In genomic region chr5:168624850-168625357, GRCh38 we compare ENCODE assay signal across 1 cellular context.
A peak's percentile ranks its signal among the peaks of the same experiment; 100 is the strongest.
TF ChIP-seq lines count a peak whose summit lies in the region.

No MANE protein-coding gene starts in this region.

TF ChIP-seq in HepG2, 621 proteins besides CTCF, POLR2A, EP300 and RAD21 (continued from another document and continues in another):
- TF ChIP-seq ZBTB43 (CRISPR knock-in tag; conservative IDR thresholded peaks at IDR 0.05), result peak; percentile 71; the same call in 1 of the 2 replicates
- 0 out of 2 replicates have a peak, but pooled peaks have one; percentile 55 for TF ChIP-seq ZFP82 (CRISPR knock-in tag; IDR thresholded peaks at IDR 0.05; ENCODE audit: borderline replicate concordance)
- peak; percentile 98 for TF ChIP-seq DPF2 (CRISPR knock-in tag; IDR thresholded peaks at IDR 0.05; ENCODE audit: borderline replicate concordance, low read depth)
- peak; percentile 96 for TF ChIP-seq ONECUT2 (CRISPR knock-in tag; IDR thresholded peaks at IDR 0.05)
- TF ChIP-seq NFIC (IDR thresholded peaks at IDR 0.05; ENCODE audit: low read length), result peak; percentile 87
- TF ChIP-seq SOX5 (CRISPR knock-in tag; IDR thresholded peaks at IDR 0.05; ENCODE audit: borderline replicate concordance), result peak; percentile 79; the same call in 1 of the 2 replicates
- no peak for TF ChIP-seq GPN1 (CRISPR knock-in tag; IDR thresholded peaks at IDR 0.05; ENCODE audit: borderline replicate concordance)
- peak; percentile 43; the same call in 1 of the 2 replicates for TF ChIP-seq IKZF5 (CRISPR knock-in tag; IDR thresholded peaks at IDR 0.05)
- peak; percentile 78; the same call in 1 of the 2 replicates for TF ChIP-seq ZSCAN29 (CRISPR knock-in tag; conservative IDR thresholded peaks at IDR 0.05)
- peak; percentile 45; the same call in 1 of the 2 replicates for TF ChIP-seq ATF1 (CRISPR knock-in tag; IDR thresholded peaks at IDR 0.05)
- TF ChIP-seq, protein P1, sequence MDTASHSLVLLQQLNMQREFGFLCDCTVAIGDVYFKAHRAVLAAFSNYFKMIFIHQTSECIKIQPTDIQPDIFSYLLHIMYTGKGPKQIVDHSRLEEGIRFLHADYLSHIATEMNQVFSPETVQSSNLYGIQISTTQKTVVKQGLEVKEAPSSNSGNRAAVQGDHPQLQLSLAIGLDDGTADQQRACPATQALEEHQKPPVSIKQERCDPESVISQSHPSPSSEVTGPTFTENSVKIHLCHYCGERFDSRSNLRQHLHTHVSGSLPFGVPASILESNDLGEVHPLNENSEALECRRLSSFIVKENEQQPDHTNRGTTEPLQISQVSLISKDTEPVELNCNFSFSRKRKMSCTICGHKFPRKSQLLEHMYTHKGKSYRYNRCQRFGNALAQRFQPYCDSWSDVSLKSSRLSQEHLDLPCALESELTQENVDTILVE (CRISPR knock-in tag; IDR thresholded peaks at IDR 0.05), result peak; percentile 78
- TF ChIP-seq ZSCAN25 (CRISPR knock-in tag; IDR thresholded peaks at IDR 0.05), result peak; percentile 39; the same call in 1 of the 2 replicates
- 0 out of 2 replicates have a peak, but pooled peaks have one; percentile 58 for TF ChIP-seq SMAD3 (CRISPR knock-in tag; IDR thresholded peaks at IDR 0.05)
- TF ChIP-seq, protein P2, sequence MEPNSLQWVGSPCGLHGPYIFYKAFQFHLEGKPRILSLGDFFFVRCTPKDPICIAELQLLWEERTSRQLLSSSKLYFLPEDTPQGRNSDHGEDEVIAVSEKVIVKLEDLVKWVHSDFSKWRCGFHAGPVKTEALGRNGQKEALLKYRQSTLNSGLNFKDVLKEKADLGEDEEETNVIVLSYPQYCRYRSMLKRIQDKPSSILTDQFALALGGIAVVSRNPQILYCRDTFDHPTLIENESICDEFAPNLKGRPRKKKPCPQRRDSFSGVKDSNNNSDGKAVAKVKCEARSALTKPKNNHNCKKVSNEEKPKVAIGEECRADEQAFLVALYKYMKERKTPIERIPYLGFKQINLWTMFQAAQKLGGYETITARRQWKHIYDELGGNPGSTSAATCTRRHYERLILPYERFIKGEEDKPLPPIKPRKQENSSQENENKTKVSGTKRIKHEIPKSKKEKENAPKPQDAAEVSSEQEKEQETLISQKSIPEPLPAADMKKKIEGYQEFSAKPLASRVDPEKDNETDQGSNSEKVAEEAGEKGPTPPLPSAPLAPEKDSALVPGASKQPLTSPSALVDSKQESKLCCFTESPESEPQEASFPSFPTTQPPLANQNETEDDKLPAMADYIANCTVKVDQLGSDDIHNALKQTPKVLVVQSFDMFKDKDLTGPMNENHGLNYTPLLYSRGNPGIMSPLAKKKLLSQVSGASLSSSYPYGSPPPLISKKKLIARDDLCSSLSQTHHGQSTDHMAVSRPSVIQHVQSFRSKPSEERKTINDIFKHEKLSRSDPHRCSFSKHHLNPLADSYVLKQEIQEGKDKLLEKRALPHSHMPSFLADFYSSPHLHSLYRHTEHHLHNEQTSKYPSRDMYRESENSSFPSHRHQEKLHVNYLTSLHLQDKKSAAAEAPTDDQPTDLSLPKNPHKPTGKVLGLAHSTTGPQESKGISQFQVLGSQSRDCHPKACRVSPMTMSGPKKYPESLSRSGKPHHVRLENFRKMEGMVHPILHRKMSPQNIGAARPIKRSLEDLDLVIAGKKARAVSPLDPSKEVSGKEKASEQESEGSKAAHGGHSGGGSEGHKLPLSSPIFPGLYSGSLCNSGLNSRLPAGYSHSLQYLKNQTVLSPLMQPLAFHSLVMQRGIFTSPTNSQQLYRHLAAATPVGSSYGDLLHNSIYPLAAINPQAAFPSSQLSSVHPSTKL (CRISPR knock-in tag; IDR thresholded peaks at IDR 0.05), result peak; percentile 95
- TF ChIP-seq SAFB2 (CRISPR knock-in tag; IDR thresholded peaks at IDR 0.05; ENCODE audit: borderline replicate concordance, low read depth), result no peak
- TF ChIP-seq KDM4B (CRISPR knock-in tag; IDR thresholded peaks at IDR 0.05), result peak; percentile 68; the same call in 1 of the 2 replicates
- no peak for TF ChIP-seq MXI1 (IDR thresholded peaks at IDR 0.05; ENCODE audit: borderline replicate concordance, low read depth, low read length)
- TF ChIP-seq RELA (CRISPR knock-in tag; IDR thresholded peaks at IDR 0.05), result no peak
- TF ChIP-seq GFI1 (CRISPR knock-in tag; IDR thresholded peaks at IDR 0.05; ENCODE audit: borderline replicate concordance), result peak; percentile 85; the same call in 1 of the 2 replicates
- peak; percentile 78; the same call in 1 of the 2 replicates for TF ChIP-seq SIX1 (CRISPR knock-in tag; IDR thresholded peaks at IDR 0.05; ENCODE audit: borderline replicate concordance)
- no peak for TF ChIP-seq STAT5B (CRISPR knock-in tag; IDR thresholded peaks at IDR 0.05)
- TF ChIP-seq, protein P3, sequence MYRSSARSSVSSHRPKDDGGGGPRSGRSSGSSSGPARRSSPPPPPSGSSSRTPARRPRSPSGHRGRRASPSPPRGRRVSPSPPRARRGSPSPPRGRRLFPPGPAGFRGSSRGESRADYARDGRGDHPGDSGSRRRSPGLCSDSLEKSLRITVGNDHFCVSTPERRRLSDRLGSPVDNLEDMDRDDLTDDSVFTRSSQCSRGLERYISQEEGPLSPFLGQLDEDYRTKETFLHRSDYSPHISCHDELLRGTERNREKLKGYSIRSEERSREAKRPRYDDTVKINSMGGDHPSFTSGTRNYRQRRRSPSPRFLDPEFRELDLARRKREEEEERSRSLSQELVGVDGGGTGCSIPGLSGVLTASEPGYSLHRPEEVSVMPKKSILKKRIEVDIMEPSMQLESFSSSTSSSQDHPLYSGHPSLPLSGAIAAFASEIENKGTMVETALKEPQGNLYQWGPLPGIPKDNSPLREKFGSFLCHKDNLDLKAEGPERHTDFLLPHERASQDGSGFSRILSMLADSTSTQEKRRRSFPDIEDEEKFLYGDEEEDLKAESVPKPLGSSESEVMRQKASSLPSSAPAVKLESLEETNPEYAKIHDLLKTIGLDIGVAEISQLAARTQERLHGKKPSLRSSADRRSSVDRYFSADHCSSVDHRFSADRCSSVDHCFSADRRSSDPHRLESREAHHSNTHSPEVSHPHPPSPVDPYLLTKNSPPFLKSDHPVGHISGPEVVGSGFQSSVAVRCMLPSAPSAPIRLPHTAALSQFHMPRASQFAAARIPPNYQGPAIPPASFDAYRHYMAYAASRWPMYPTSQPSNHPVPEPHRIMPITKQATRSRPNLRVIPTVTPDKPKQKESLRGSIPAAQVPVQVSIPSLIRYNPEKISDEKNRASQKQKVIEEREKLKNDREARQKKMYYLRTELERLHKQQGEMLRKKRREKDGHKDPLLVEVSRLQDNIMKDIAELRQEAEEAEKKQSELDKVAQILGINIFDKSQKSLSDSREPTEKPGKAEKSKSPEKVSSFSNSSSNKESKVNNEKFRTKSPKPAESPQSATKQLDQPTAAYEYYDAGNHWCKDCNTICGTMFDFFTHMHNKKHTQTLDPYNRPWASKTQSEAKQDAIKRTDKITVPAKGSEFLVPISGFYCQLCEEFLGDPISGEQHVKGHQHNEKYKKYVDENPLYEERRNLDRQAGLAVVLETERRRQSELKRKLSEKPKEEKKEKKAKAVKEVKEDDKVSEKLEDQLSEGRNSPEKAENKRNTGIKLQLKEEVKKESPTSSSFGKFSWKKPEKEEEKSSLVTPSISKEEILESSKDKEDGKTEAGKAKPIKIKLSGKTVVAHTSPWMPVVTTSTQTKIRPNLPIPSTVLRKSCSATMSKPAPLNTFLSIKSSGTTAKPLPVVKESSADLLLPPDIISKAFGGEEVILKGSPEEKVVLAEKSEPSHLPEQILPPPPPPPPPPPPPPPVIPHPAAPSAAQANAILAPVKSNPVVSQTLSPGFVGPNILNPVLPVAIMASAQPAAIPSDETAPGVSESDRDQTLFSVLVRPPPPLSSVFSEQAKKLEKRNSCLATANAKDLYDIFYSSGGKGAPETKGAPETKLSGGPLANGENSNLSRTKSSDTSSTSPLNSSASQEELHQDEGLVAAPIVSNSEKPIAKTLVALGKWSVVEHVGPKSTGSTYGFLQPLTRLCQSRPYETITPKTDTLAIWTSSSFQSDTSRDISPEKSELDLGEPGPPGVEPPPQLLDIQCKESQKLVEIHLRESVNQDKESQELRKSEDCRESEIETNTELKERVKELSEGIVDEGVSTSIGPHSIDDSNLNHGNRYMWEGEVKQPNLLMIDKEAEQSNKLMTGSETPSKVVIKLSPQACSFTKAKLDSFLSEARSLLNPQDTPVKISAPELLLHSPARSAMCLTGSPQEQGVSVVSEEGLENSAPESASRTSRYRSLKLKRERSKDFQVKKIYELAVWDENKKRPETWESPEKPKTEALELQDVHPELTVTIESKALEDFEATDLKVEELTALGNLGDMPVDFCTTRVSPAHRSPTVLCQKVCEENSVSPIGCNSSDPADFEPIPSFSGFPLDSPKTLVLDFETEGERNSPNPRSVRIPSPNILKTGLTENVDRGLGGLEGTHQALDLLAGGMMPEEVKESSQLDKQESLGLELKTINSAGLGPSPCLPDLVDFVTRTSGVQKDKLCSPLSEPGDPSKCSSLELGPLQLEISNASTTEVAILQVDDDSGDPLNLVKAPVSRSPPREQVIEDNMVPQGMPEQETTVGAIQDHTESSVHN (CRISPR knock-in tag; IDR thresholded peaks at IDR 0.05), result no peak
- TF ChIP-seq ZFP1 (CRISPR knock-in tag; IDR thresholded peaks at IDR 0.05), result peak; percentile 79
- TF ChIP-seq ZNF839 (CRISPR knock-in tag; IDR thresholded peaks at IDR 0.05; ENCODE audit: borderline replicate concordance), result no peak
- peak; percentile 76; the same call in 1 of the 2 replicates for TF ChIP-seq PATZ1 (CRISPR knock-in tag; IDR thresholded peaks at IDR 0.05)
- peak; percentile 54; the same call in 1 of the 2 replicates for TF ChIP-seq ZNF605 (CRISPR knock-in tag; IDR thresholded peaks at IDR 0.05)
- TF ChIP-seq ZNF589 (CRISPR knock-in tag; conservative IDR thresholded peaks at IDR 0.05), result no peak
- TF ChIP-seq MTERF4 (CRISPR knock-in tag; IDR thresholded peaks at IDR 0.05), result no peak
- peak in 1 of 2 experiments; percentile 82; a peak in 2 of 4 replicates for TF ChIP-seq NR2F1 (CRISPR knock-in tag; IDR thresholded peaks at IDR 0.05)
- TF ChIP-seq TGIF2 (CRISPR knock-in tag; IDR thresholded peaks at IDR 0.05), result 0 out of 2 replicates have a peak, but pooled peaks have one; percentile 39
- peak; percentile 65; the same call in 1 of the 2 replicates for TF ChIP-seq ZSCAN20 (CRISPR knock-in tag; IDR thresholded peaks at IDR 0.05; ENCODE audit: borderline replicate concordance)
- TF ChIP-seq KMT2B (CRISPR knock-in tag; IDR thresholded peaks at IDR 0.05), result peak; percentile 44; the same call in 1 of the 2 replicates
- peak; percentile 34; the same call in 1 of the 2 replicates for TF ChIP-seq KDM5A (IDR thresholded peaks at IDR 0.05; ENCODE audit: borderline replicate concordance, low read length)
- TF ChIP-seq NPAS2 (CRISPR knock-in tag; IDR thresholded peaks at IDR 0.05; ENCODE audit: borderline replicate concordance), result no peak
- 0 out of 2 replicates have a peak, but pooled peaks have one; percentile 30 for TF ChIP-seq BRCA1 (CRISPR knock-in tag; IDR thresholded peaks at IDR 0.05)
- 0 out of 2 replicates have a peak, but pooled peaks have one; percentile 42 for TF ChIP-seq RFXAP (CRISPR knock-in tag; IDR thresholded peaks at IDR 0.05; ENCODE audit: borderline replicate concordance)
- TF ChIP-seq HES4 (CRISPR knock-in tag; IDR thresholded peaks at IDR 0.05; ENCODE audit: borderline replicate concordance), result no peak
- TF ChIP-seq TBX2 (CRISPR knock-in tag; IDR thresholded peaks at IDR 0.05; ENCODE audit: borderline replicate concordance), result peak; percentile 80
- TF ChIP-seq ZNF430 (CRISPR knock-in tag; IDR thresholded peaks at IDR 0.05), result 0 out of 2 replicates have a peak, but pooled peaks have one; percentile 61
- peak; percentile 76; the same call in 1 of the 2 replicates for TF ChIP-seq ZFP90 (CRISPR knock-in tag; IDR thresholded peaks at IDR 0.05; ENCODE audit: borderline replicate concordance)
- TF ChIP-seq AKAP8 (CRISPR knock-in tag; IDR thresholded peaks at IDR 0.05), result no peak
- TF ChIP-seq KAT7 (CRISPR knock-in tag; IDR thresholded peaks at IDR 0.05; ENCODE audit: borderline replicate concordance), result peak; percentile 22; the same call in 1 of the 2 replicates
- TF ChIP-seq ZNF17 (CRISPR knock-in tag; IDR thresholded peaks at IDR 0.05), result no peak
- peak; percentile 69 for TF ChIP-seq SAP130 (CRISPR knock-in tag; IDR thresholded peaks at IDR 0.05; ENCODE audit: low read depth)
- TF ChIP-seq ZMYM4 (CRISPR knock-in tag; IDR thresholded peaks at IDR 0.05), result peak; percentile 68
- TF ChIP-seq ZSCAN21 (CRISPR knock-in tag; IDR thresholded peaks at IDR 0.05; ENCODE audit: borderline replicate concordance), result peak; percentile 50; the same call in 1 of the 2 replicates
